ENCODE assay signal across 11 cellular contexts in the genomic region with DNA sequence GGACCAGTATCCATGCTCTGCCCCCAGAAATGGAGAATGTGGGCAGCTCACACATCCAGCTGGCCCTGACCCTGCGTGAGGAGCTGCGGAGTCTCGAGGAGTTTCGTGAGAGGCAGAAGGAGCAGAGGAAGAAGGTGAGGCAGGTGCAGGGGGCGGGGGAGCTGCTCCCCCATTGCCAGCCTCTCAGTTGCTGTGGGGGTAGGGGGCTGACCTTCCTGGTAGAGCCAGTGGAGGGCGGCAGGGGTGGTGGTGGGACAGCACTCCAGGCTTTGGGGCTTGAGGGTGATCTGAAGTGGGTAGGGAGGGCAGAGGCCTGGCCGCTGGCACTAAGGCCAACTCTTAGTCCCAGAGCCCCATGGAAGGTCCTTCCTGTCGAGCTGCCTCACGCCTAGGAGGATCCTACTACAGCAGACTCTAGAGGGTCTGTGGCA. TPM values are rescaled to one million over a fixed set of nuclear protein-coding genes. Genes with fewer than 3 reads are reported as not detected.
DNase-seq lines count a peak whose midpoint lies in the region; ATAC-seq and TF ChIP-seq lines count a peak whose summit lies in the region.
"Had no signal": no experiment of that assay in that cellular context is flagged by ENCODE, and none has a peak within 500 bp of the region (broad histone marks: within the 10 kb centered on the region; RNA-seq: fewer than 3 reads in every experiment).

No MANE protein-coding gene starts in this region.

- no peak overlapping the region for H3K18ac ChIP-seq in H9 (ENCODE audit: insufficient read length, low read depth, low read length)

- H4K8ac ChIP-seq in H9 (replicated peaks; ENCODE audit: insufficient read length, low read depth, low read length), result no peak overlapping the region

- H3K9me2 ChIP-seq in OCI-LY7 (ENCODE audit: insufficient read depth, low read length), result no peaks in the 10 kb centered on the region

- H3K4ac ChIP-seq in H9 (ENCODE audit: low read depth, low read length), result no peak overlapping the region

- peaks cover 63 to 95% (median 93%) of the 10 kb centered on the region in 10 experiments for H3K4me1 ChIP-seq in BLaER1 treated with 17β-estradiol and CSF1 and Interleukin-3, amounts not matched to agents 10 nM and 100 nM
- H3K4me1 ChIP-seq in H9 (ENCODE audit: insufficient read depth, low read length) (no peaks in the 10 kb centered on the region), OCI-LY7 (ENCODE audit: insufficient read depth, low read length, poor library complexity, severe bottlenecking) (peaks cover 7% of the 10 kb centered on the region)

- no peak overlapping the region for H3T11ph ChIP-seq in H9 (ENCODE audit: low read length)

- intact Hi-C loops in OCI-LY7 (cut with micrococcal nuclease; ENCODE audit: unreplicated experiment), result loop anchor here (2.0 kb wide), 1 partner anchor 123 kb away; no protein-coding TSS in a partner anchor

- DNase-seq in H9, result peak; percentile 33
- no peak for DNase-seq in activated naive CD8-positive, alpha-beta T cell treated with anti-CD3 and anti-CD28 coated beads for 36 hours
- peak in 1 of 10 donors; percentile 62 for DNase-seq in naive thymus-derived CD8-positive, alpha-beta T cell
- DNase-seq in NCI-H1105 treated with DMSO at 0.1 percent for 48 hours (lab: John Stamatoyannopoulos, UW), result no peak
- no peak for DNase-seq in OCI-LY7 (ENCODE audit: low spot score)
- DNase-seq: SHP77 treated with DMSO at 0.1 percent for 48 hours had no signal

- no peak overlapping the region for H2BK5ac ChIP-seq in H9 (ENCODE audit: insufficient read length, low read length)

- no peak for TF ChIP-seq CTCF in H9 (conservative IDR thresholded peaks at IDR 0.05)
- TF ChIP-seq CTCF in OCI-LY7 (conservative IDR thresholded peaks at IDR 0.05; ENCODE audit: low read length), result no peak

- no peak overlapping the region for H3K23ac ChIP-seq in H9 (ENCODE audit: insufficient read length, low read depth, low read length)

- no peaks in the 10 kb centered on the region; a peak in 1 of 7 replicates for H3K36me3 Mint-ChIP-seq in H9 (ENCODE audit: insufficient read depth in 1 of 3, low read depth in 3 of 3)
- H3K36me3 Mint-ChIP-seq in activated naive CD8-positive, alpha-beta T cell treated with anti-CD3 and anti-CD28 coated beads for 36 hours, result peaks cover 23% of the 10 kb centered on the region
- peaks cover 0 to 28% (median 0%) of the 10 kb centered on the region in 3 donors for H3K36me3 Mint-ChIP-seq in naive thymus-derived CD8-positive, alpha-beta T cell

- H3K56ac ChIP-seq in H9 (ENCODE audit: insufficient read length, low read depth, low read length), result no peak overlapping the region

- no peak overlapping the region; a peak in 1 of 7 replicates for H3K27ac Mint-ChIP-seq in H9
- H3K27ac Mint-ChIP-seq in activated naive CD8-positive, alpha-beta T cell treated with anti-CD3 and anti-CD28 coated beads for 36 hours, result peak overlapping the region; percentile 58
- H3K27ac Mint-ChIP-seq in naive thymus-derived CD8-positive, alpha-beta T cell, result peak overlapping the region in 8 of 10 donors; percentile 25 to 82 (median 66)

- peaks cover 0 to 97% (median 95%) of the 10 kb centered on the region in 11 experiments; a peak in 18 of 22 replicates for H3K36me3 ChIP-seq in BLaER1 treated with 17β-estradiol and CSF1 and Interleukin-3, amounts not matched to agents 10 nM and 100 nM
- H3K36me3 ChIP-seq in OCI-LY7 (ENCODE audit: insufficient read depth, low read length), result no peaks in the 10 kb centered on the region

- H2BK20ac ChIP-seq in H9 (ENCODE audit: low read depth, low read length, poor library complexity, severe bottlenecking), result no peak overlapping the region

- no peak overlapping the region for H3K4me3 Mint-ChIP-seq in H9
- no peak overlapping the region for H3K4me3 Mint-ChIP-seq in activated naive CD8-positive, alpha-beta T cell treated with anti-CD3 and anti-CD28 coated beads for 36 hours
- H3K4me3 Mint-ChIP-seq in naive thymus-derived CD8-positive, alpha-beta T cell, result no peak overlapping the region

- H3K27me3 Mint-ChIP-seq in H9 (ENCODE audit: low read depth), result peaks cover 9% of the 10 kb centered on the region
- no peaks in the 10 kb centered on the region for H3K27me3 Mint-ChIP-seq in activated naive CD8-positive, alpha-beta T cell treated with anti-CD3 and anti-CD28 coated beads for 36 hours
- no peaks in the 10 kb centered on the region for H3K27me3 Mint-ChIP-seq in naive thymus-derived CD8-positive, alpha-beta T cell

- H2BK12ac ChIP-seq in H9 (ENCODE audit: insufficient read length, low read depth, low read length), result no peak overlapping the region

- no peaks in the 10 kb centered on the region for H3K23me2 ChIP-seq in H9 (ENCODE audit: insufficient read length, low read depth, low read length, poor library complexity, severe bottlenecking)

- CTCF ChIA-PET in OCI-LY7 (lab: Charles Lee; ENCODE audit: unreplicated experiment), result no interaction called here

- no peaks in the 10 kb centered on the region for H3K9me3 Mint-ChIP-seq in H9
- no peaks in the 10 kb centered on the region for H3K9me3 Mint-ChIP-seq in activated naive CD8-positive, alpha-beta T cell treated with anti-CD3 and anti-CD28 coated beads for 36 hours
- H3K9me3 Mint-ChIP-seq in naive thymus-derived CD8-positive, alpha-beta T cell, result no peaks in the 10 kb centered on the region

- H3K9me3 ChIP-seq in BLaER1 treated with 17β-estradiol and CSF1 and Interleukin-3, amounts not matched to agents 10 nM and 100 nM (replicated peaks in 1 of 11), result no peaks in the 10 kb centered on the region
- no peaks in the 10 kb centered on the region for H3K9me3 ChIP-seq in H9 (ENCODE audit: control insufficient read depth, low read depth, low read length)
- no peaks in the 10 kb centered on the region for H3K9me3 ChIP-seq in OCI-LY7 (ENCODE audit: low read length)
- H3K9me3 ChIP-seq: mucosa of descending colon had no signal

- peak overlapping the region in 4 of 11 experiments; percentile 7 to 75 (median 33); a peak in 3 of 22 replicates for H3K4me2 ChIP-seq in BLaER1 treated with 17β-estradiol and CSF1 and Interleukin-3, amounts not matched to agents 10 nM and 100 nM
- H3K4me2 ChIP-seq in H9 (ENCODE audit: insufficient read depth, insufficient read length, low read length) (no peak overlapping the region), OCI-LY7 (ENCODE audit: low read length) (no peak overlapping the region)

- H2AFZ ChIP-seq in H9 (ENCODE audit: low read length), result no peak overlapping the region
- H2AFZ ChIP-seq in OCI-LY7 (ENCODE audit: low read length), result no peak overlapping the region

- H3K9ac ChIP-seq in BLaER1 treated with 17β-estradiol and CSF1 and Interleukin-3, amounts not matched to agents 10 nM and 100 nM, result peak overlapping the region in 7 of 11 experiments; percentile 14 to 69 (median 39); a peak in 8 of 22 replicates
- no peak overlapping the region for H3K9ac ChIP-seq in H9 (ENCODE audit: extremely low read depth, insufficient read length, low read length)

- ATAC-seq in naive thymus-derived CD8-positive, alpha-beta T cell, result no peak
- ATAC-seq in GM18868 (IDR thresholded peaks at IDR 0.05; ENCODE audit: unreplicated experiment), result no peak
- ATAC-seq in GM19035 (IDR thresholded peaks at IDR 0.05; ENCODE audit: unreplicated experiment), result no peak
- ATAC-seq: mucosa of descending colon had no signal

- peaks cover 0 to 14% of the 10 kb centered on the region in 2 experiments; a peak in 2 of 4 replicates for H3K4me1 Mint-ChIP-seq in H9
- peaks cover 49% of the 10 kb centered on the region for H3K4me1 Mint-ChIP-seq in activated naive CD8-positive, alpha-beta T cell treated with anti-CD3 and anti-CD28 coated beads for 36 hours
- H3K4me1 Mint-ChIP-seq in naive thymus-derived CD8-positive, alpha-beta T cell, result peaks cover 20 to 51% (median 42%) of the 10 kb centered on the region in 4 donors

- no peaks in the 10 kb centered on the region for H3K27me3 ChIP-seq in BLaER1 treated with 17β-estradiol and CSF1 and Interleukin-3, amounts not matched to agents 10 nM and 100 nM
- no peaks in the 10 kb centered on the region for H3K27me3 ChIP-seq in H9 (ENCODE audit: insufficient read depth, low read length)

- no peak overlapping the region for H4K5ac ChIP-seq in H9 (ENCODE audit: insufficient read length, low read depth, low read length)

- no CpG with 5 or more reads among the region's 9 CpGs for WGBS in H9 (ENCODE audit: extremely low coverage, insufficient read length, low lambda C conversion rate)

- peaks cover 0 to 100% (median 70%) of the 10 kb centered on the region in 11 experiments; a peak in 18 of 22 replicates for H4K20me1 ChIP-seq in BLaER1 treated with 17β-estradiol and CSF1 and Interleukin-3, amounts not matched to agents 10 nM and 100 nM
- no peaks in the 10 kb centered on the region for H4K20me1 ChIP-seq in H9 (ENCODE audit: control insufficient read depth, insufficient read depth, insufficient read length)
- no peaks in the 10 kb centered on the region for H4K20me1 ChIP-seq in OCI-LY7 (ENCODE audit: insufficient read depth, low read length)

- H3K14ac ChIP-seq in H9 (ENCODE audit: insufficient read depth, low read length), result no peak overlapping the region

- no peaks in the 10 kb centered on the region for H3K79me2 ChIP-seq in H9 (ENCODE audit: insufficient read depth, low read length)
- H3K79me2 ChIP-seq in OCI-LY7 (ENCODE audit: insufficient read depth, low read depth, low read length), result no peaks in the 10 kb centered on the region

- BruUV-seq in OCI-LY7 (replicated peaks; lab: Mats Ljungman, UMichigan), result no TSS peak

- H3K27ac ChIP-seq in BLaER1 treated with 17β-estradiol and CSF1 and Interleukin-3, amounts not matched to agents 10 nM and 100 nM, result peak overlapping the region in 6 of 11 experiments; percentile 16 to 74 (median 34); a peak in 5 of 22 replicates
- H3K27ac ChIP-seq in H9 (ENCODE audit: insufficient read length, low read depth, low read length) (no peak overlapping the region), OCI-LY7 (ENCODE audit: low read depth, low read length, poor library complexity, severe bottlenecking) (no peak overlapping the region)

- no peaks in the 10 kb centered on the region for H3K79me1 ChIP-seq in H9 (ENCODE audit: insufficient read depth, low read depth, low read length, poor library complexity, severe bottlenecking)

- H2BK120ac ChIP-seq in H9 (ENCODE audit: low read depth, low read length, poor library complexity, severe bottlenecking), result no peak overlapping the region

- H4K91ac ChIP-seq in H9 (ENCODE audit: insufficient read length, low read depth, low read length), result no peak overlapping the region

- no peak overlapping the region for H3K4me3 ChIP-seq in BLaER1 treated with 17β-estradiol and CSF1 and Interleukin-3, amounts not matched to agents 10 nM and 100 nM
- no peak overlapping the region for H3K4me3 ChIP-seq in OCI-LY7 (ENCODE audit: low read depth, low read length, poor library complexity, severe bottlenecking)
- H3K4me3 ChIP-seq: mucosa of descending colon had no signal

- POLR2A ChIA-PET in naive thymus-derived CD8-positive, alpha-beta T cell (lab: Charles Lee), result interaction anchor here (0.7 to 6.7 kb wide), 2 partner anchors 29 to 84 kb away, joined by 4 to 72 read pairs; a partner anchor contains a TSS
- POLR2A ChIA-PET in OCI-LY7 (lab: Charles Lee), result no interaction called here

- H2AK5ac ChIP-seq in H9 (ENCODE audit: insufficient read length, low read length), result no peak overlapping the region

- no peak overlapping the region for H2BK15ac ChIP-seq in H9 (ENCODE audit: low read depth, low read length)

RNA-seq across cellular contexts. Expression of a gene that starts 30.6 kb away (rescaled TPM):
- total RNA-seq in H9 (2021), result 1.1 and 1.8 TPM in 2 replicates
- total RNA-seq in activated naive CD8-positive, alpha-beta T cell treated with anti-CD3 and anti-CD28 coated beads for 36 hours, result 10 to 100 TPM; 93.4 to 94.5 TPM
- 100 to 1,000 TPM; 118 to 124 TPM for total RNA-seq in naive thymus-derived CD8-positive, alpha-beta T cell
- polyA plus RNA-seq in naive thymus-derived CD8-positive, alpha-beta T cell, result 10 to 100 TPM; 34.0 to 50.6 (median 41.8) TPM
- total RNA-seq in OCI-LY7 (2014; rRNA removed; shearing (Covaris generic)), result 1.5 and 1.8 TPM in 2 replicates
- total RNA-seq in OCI-LY7 (2022), result 23.6 and 27.4 TPM in 2 replicates
- total RNA-seq: NCI-H460 had no signal

RNA-seq across cellular contexts. Expression of a gene that starts 45.4 kb away (rescaled TPM):
- total RNA-seq in H9 (2021) (117 and 124 TPM in 2 replicates), OCI-LY7 (2022) (42.5 and 47.2 TPM in 2 replicates)
- total RNA-seq in activated naive CD8-positive, alpha-beta T cell treated with anti-CD3 and anti-CD28 coated beads for 36 hours, result 10 to 100 TPM; 40.6 to 43.1 TPM
- total RNA-seq in naive thymus-derived CD8-positive, alpha-beta T cell, result 10 to 100 TPM; 36.6 to 36.8 TPM
- 100 to 1,000 TPM in 2 of 3 donors, 10 to 100 TPM in 1; 87.9 to 120 (median 115) TPM for polyA plus RNA-seq in naive thymus-derived CD8-positive, alpha-beta T cell
- total RNA-seq in OCI-LY7 (2014; rRNA removed; shearing (Covaris generic)), result 32.3 and 35.2 TPM in 2 replicates

Comparison
In these comparisons a context has a peak if more than half of its experiments do, and no peak if none do; other contexts are left out.
1. H3K27ac ChIP-seq: peak in BLaER1 treated with 17β-estradiol and CSF1 and Interleukin-3, amounts not matched to agents 10 nM and 100 nM (6 of 11); none in H9 (single experiment) and OCI-LY7 (single experiment).
2. H3K27ac Mint-ChIP-seq: peak in activated naive CD8-positive, alpha-beta T cell treated with anti-CD3 and anti-CD28 coated beads for 36 hours (single experiment) and naive thymus-derived CD8-positive, alpha-beta T cell (8 of 10); none in H9 (0 of 3).